Comparison of ENCODE assay signal across 37 cellular contexts in the genomic region with DNA sequence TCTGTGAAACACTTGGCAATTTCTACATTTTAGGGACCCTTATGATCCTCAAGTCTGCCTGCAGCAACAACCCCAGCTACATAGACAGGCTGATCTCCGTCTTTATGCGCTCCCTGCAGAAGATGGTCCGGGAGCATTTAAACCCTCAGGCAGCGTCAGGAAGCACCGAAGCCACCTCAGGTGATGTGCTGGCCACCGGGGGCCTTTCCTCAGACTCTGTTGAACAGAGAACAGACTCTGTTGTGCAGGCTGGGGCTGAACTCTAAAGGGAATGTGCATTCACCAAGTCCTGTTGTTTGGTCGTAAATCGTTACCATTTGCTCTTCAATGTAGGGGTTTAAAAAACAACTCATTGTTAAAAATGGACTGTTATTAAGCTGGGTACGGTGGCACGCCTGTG.
"Had no signal": no experiment of that assay in that cellular context is flagged by ENCODE, and none has a peak within 500 bp of the region (broad histone marks: within the 10 kb centered on the region; RNA-seq: fewer than 3 reads in every experiment).

No MANE protein-coding gene starts in this region.

- H3K27ac ChIP-seq: adrenal gland, cardiac muscle cell, VCaP had no signal

- H3K27me3 Mint-ChIP-seq: activated B cell treated with CpG ODN at 0.5 μM for 24 hours; activated CD4-positive, alpha-beta memory T cell treated with anti-CD3 and anti-CD28 coated beads for 36 hours; activated CD4-positive, alpha-beta T cell treated with anti-CD3 and anti-CD28 coated beads, Interleukin-2, amount 10 ng/mL, durations not matched to agents 24 days and 14 days; activated CD8-positive, alpha-beta T cell treated with anti-CD3 and anti-CD28 coated beads for 36 hours; activated naive CD8-positive, alpha-beta T cell treated with anti-CD3 and anti-CD28 coated beads for 36 hours; activated T-helper 17 cell treated with anti-CD3 and anti-CD28 coated beads, Interleukin-2, amount 50 U/mL, for 72 hours; central memory CD8-positive, alpha-beta T cell had no signal

- H3K9me3 Mint-ChIP-seq: activated B cell treated with CpG ODN at 0.5 μM for 24 hours; activated CD4-positive, alpha-beta memory T cell treated with anti-CD3 and anti-CD28 coated beads for 36 hours; activated CD4-positive, alpha-beta T cell treated with anti-CD3 and anti-CD28 coated beads, Interleukin-2, amount 10 ng/mL, durations not matched to agents 24 days and 14 days; activated CD8-positive, alpha-beta T cell treated with anti-CD3 and anti-CD28 coated beads for 36 hours; activated naive CD4-positive, alpha-beta T cell treated with anti-CD3 and anti-CD28 coated beads for 36 hours; activated naive CD4-positive, alpha-beta T cell treated with anti-CD3 and anti-CD28 coated beads, Interleukin-2, amount 50 U/mL, for 72 hours; activated naive CD8-positive, alpha-beta T cell treated with anti-CD3 and anti-CD28 coated beads for 36 hours; activated T-cell treated with anti-CD3 and anti-CD28 coated beads, Interleukin-2, amount 50 U/mL, for 4 hours; activated T-cell treated with anti-CD3 and anti-CD28 coated beads, Interleukin-2, amount 50 U/mL, for 72 hours; activated T-helper 1 cell treated with anti-CD3 and anti-CD28 coated beads, Interleukin-12 subunit alpha, Interleukin-12 subunit beta, Interleukin-2, Interleukin-4 antibody, amounts not matched to agents 30 ng/mL and 10 ng/mL and 1 ng/mL, durations not matched to agents 14 hours and 24 hours and 36 hours; activated T-helper 17 cell treated with anti-CD3 and anti-CD28 coated beads, Interleukin-2, amount 50 U/mL, for 72 hours; brain; central memory CD8-positive, alpha-beta T cell; T-helper 1 cell treated with Interleukin-12 subunit alpha and Interleukin-12 subunit beta and Interleukin-4 antibody, amounts not matched to agents 30 μg/mL and 1 μg/mL, for 36 hours; T-helper 2 cell treated with Interferon-gamma antibody and Interleukin-4, amounts not matched to agents 5 μg/mL and 100 μg/mL, for 36 hours had no signal

- FAIRE-seq: bronchial epithelial cell, TTC549 had no signal

- H3K27ac Mint-ChIP-seq: activated B cell treated with CpG ODN at 0.5 μM for 24 hours; activated CD4-positive, alpha-beta memory T cell treated with anti-CD3 and anti-CD28 coated beads for 36 hours; activated CD4-positive, alpha-beta T cell treated with anti-CD3 and anti-CD28 coated beads, Interleukin-2, amount 10 ng/mL, durations not matched to agents 24 days and 14 days; activated CD8-positive, alpha-beta T cell treated with anti-CD3 and anti-CD28 coated beads for 36 hours; activated naive CD4-positive, alpha-beta T cell treated with anti-CD3 and anti-CD28 coated beads for 36 hours; activated naive CD8-positive, alpha-beta T cell treated with anti-CD3 and anti-CD28 coated beads for 36 hours; activated T-cell treated with anti-CD3 and anti-CD28 coated beads, Interleukin-2, amount 50 U/mL, for 72 hours; activated T-helper 1 cell treated with anti-CD3 and anti-CD28 coated beads, Interleukin-12 subunit alpha, Interleukin-12 subunit beta, Interleukin-2, Interleukin-4 antibody, amounts not matched to agents 30 ng/mL and 10 ng/mL and 1 ng/mL, durations not matched to agents 14 hours and 24 hours and 36 hours; activated T-helper 17 cell treated with anti-CD3 and anti-CD28 coated beads, Interleukin-2, amount 50 U/mL, for 72 hours; T-helper 1 cell treated with Interleukin-12 subunit alpha and Interleukin-12 subunit beta and Interleukin-4 antibody, amounts not matched to agents 30 μg/mL and 1 μg/mL, for 36 hours; T-helper 2 cell treated with Interferon-gamma antibody and Interleukin-4, amounts not matched to agents 5 μg/mL and 100 μg/mL, for 36 hours had no signal

- H3K4me1 Mint-ChIP-seq: activated B cell treated with CpG ODN at 0.5 μM for 24 hours; activated CD4-positive, alpha-beta T cell treated with anti-CD3 and anti-CD28 coated beads, Interleukin-2, amount 10 ng/mL, durations not matched to agents 24 days and 14 days; activated naive CD8-positive, alpha-beta T cell treated with anti-CD3 and anti-CD28 coated beads for 36 hours; activated T-helper 17 cell treated with anti-CD3 and anti-CD28 coated beads, Interleukin-2, amount 50 U/mL, for 72 hours; brain; central memory CD8-positive, alpha-beta T cell had no signal

- H3K4me1 ChIP-seq: adrenal gland had no signal

- H3K9me3 ChIP-seq: adrenal gland had no signal

- H3K27me3 ChIP-seq: adrenal gland, cardiac muscle cell had no signal

- DNase-seq: activated B cell treated with CpG ODN at 0.5 μM for 24 hours; activated CD4-positive, alpha-beta memory T cell treated with anti-CD3 and anti-CD28 coated beads for 36 hours; activated CD4-positive, alpha-beta T cell treated with anti-CD3 and anti-CD28 coated beads for 4 hours; activated CD4-positive, alpha-beta T cell treated with anti-CD3 and anti-CD28 coated beads, Interleukin-2, amount 10 ng/mL, durations not matched to agents 24 days and 14 days; activated CD4-positive, alpha-beta T cell treated with anti-CD3 and anti-CD28 coated beads, Interleukin-2, amount 50 U/mL, for 1 hour; activated CD4-positive, alpha-beta T cell treated with anti-CD3 and anti-CD28 coated beads, Interleukin-2, amount 50 U/mL, for 4 hours; activated CD4-positive, CD25-positive, alpha-beta regulatory T cell treated with anti-CD3 and anti-CD28 coated beads, Interleukin-2, amount 50 U/mL, for 72 hours; activated CD8-positive, alpha-beta T cell treated with anti-CD3 and anti-CD28 coated beads for 36 hours; activated gamma-delta T cell treated with Interleukin-2 at 50 U/mL for 16 hours; activated naive CD4-positive, alpha-beta T cell; activated naive CD4-positive, alpha-beta T cell treated with anti-CD3 and anti-CD28 coated beads for 36 hours; activated naive CD4-positive, alpha-beta T cell treated with anti-CD3 and anti-CD28 coated beads, Interleukin-2, amount 50 U/mL, for 16 hours; activated naive CD8-positive, alpha-beta T cell treated with anti-CD3 and anti-CD28 coated beads for 36 hours; activated T-cell treated with anti-CD3 and anti-CD28 coated beads for 4 hours; activated T-cell treated with anti-CD3 and anti-CD28 coated beads, Interleukin-2, amount 50 U/mL, for 1 hour; activated T-cell treated with anti-CD3 and anti-CD28 coated beads, Interleukin-2, amount 50 U/mL, for 4 hours; activated T-cell treated with anti-CD3 and anti-CD28 coated beads, Interleukin-2, amount 50 U/mL, for 72 hours; adrenal gland; amniotic stem cell; aorta; caudate nucleus; cerebellar nuclear complex; SW 1271; T-helper 1 cell; T-helper 2 cell; T-helper 9 cell had no signal

- ATAC-seq: activated CD8-positive, alpha-beta T cell treated with anti-CD3 and anti-CD28 coated beads for 36 hours; activated naive CD4-positive, alpha-beta T cell treated with anti-CD3 and anti-CD28 coated beads, Interleukin-2, amount 50 U/mL, for 72 hours; activated T-cell treated with anti-CD3 and anti-CD28 coated beads, Interleukin-2, amount 50 U/mL, for 4 hours; activated T-cell treated with anti-CD3 and anti-CD28 coated beads, Interleukin-2, amount 50 U/mL, for 72 hours; activated T-helper 17 cell treated with anti-CD3 and anti-CD28 coated beads, Interleukin-2, amount 50 U/mL, for 72 hours had no signal

- H3K4me3 Mint-ChIP-seq: activated B cell treated with CpG ODN at 0.5 μM for 24 hours; activated CD4-positive, alpha-beta memory T cell treated with anti-CD3 and anti-CD28 coated beads for 36 hours; activated CD4-positive, alpha-beta T cell treated with anti-CD3 and anti-CD28 coated beads, Interleukin-2, amount 10 ng/mL, durations not matched to agents 24 days and 14 days; activated CD8-positive, alpha-beta T cell treated with anti-CD3 and anti-CD28 coated beads for 36 hours; activated naive CD4-positive, alpha-beta T cell treated with anti-CD3 and anti-CD28 coated beads for 36 hours; activated naive CD8-positive, alpha-beta T cell treated with anti-CD3 and anti-CD28 coated beads for 36 hours; activated T-cell treated with anti-CD3 and anti-CD28 coated beads, Interleukin-2, amount 50 U/mL, for 4 hours; activated T-cell treated with anti-CD3 and anti-CD28 coated beads, Interleukin-2, amount 50 U/mL, for 72 hours; activated T-helper 1 cell treated with anti-CD3 and anti-CD28 coated beads, Interleukin-12 subunit alpha, Interleukin-12 subunit beta, Interleukin-2, Interleukin-4 antibody, amounts not matched to agents 30 ng/mL and 10 ng/mL and 1 ng/mL, durations not matched to agents 14 hours and 24 hours and 36 hours; activated T-helper 17 cell treated with anti-CD3 and anti-CD28 coated beads, Interleukin-2, amount 50 U/mL, for 72 hours; brain; central memory CD8-positive, alpha-beta T cell; T-helper 1 cell treated with Interleukin-12 subunit alpha and Interleukin-12 subunit beta and Interleukin-4 antibody, amounts not matched to agents 30 μg/mL and 1 μg/mL, for 36 hours; T-helper 2 cell treated with Interferon-gamma antibody and Interleukin-4, amounts not matched to agents 5 μg/mL and 100 μg/mL, for 36 hours had no signal

- H3K4me3 ChIP-seq: adrenal gland, cardiac muscle cell had no signal
